ENCODE assay signal across 8 cellular contexts in genomic region chr15:39312984-39313383, GRCh38.
DNase-seq lines count a peak whose midpoint lies in the region; ATAC-seq and TF ChIP-seq lines count a peak whose summit lies in the region.

No MANE protein-coding gene starts in this region.

- H3K27me3 ChIP-seq in heart right ventricle (no peaks in the 10 kb centered on the region), right atrium auricular region (no peaks in the 10 kb centered on the region), MG63 (no peaks in the 10 kb centered on the region)

- H3K4me1 ChIP-seq in heart right ventricle = peaks cover 0 to 13% (median 0%) of the 10 kb centered on the region in 9 donors
- H3K4me1 ChIP-seq in right atrium auricular region = no peaks in the 10 kb centered on the region

- H3K36me3 ChIP-seq in heart right ventricle (no peaks in the 10 kb centered on the region), right atrium auricular region (no peaks in the 10 kb centered on the region), MG63 (no peaks in the 10 kb centered on the region)

- DNase-seq in heart right ventricle (peak in 1 of 2 donors; percentile 16), right atrium auricular region (ENCODE audit: low spot score) (no peak), Kasumi-1 (lab: John Stamatoyannopoulos, UW) (peak; percentile 38 to 41), dermis blood vessel endothelial cell (peak; percentile 60), NCI-H187 (lab: John Stamatoyannopoulos, UW) (no peak), nucleus accumbens (lab: John Stamatoyannopoulos, UW) (no peak), MG63 (no peak)
- no peak for DNase-seq in activated T-cell treated with anti-CD3 and anti-CD28 coated beads, Interleukin-2, amount 50 U/mL, for 48 hours

- 74 to 76% methylated on average over 3 of the region's 3 CpGs for WGBS in heart right ventricle, 2 donors

- H3K4me3 ChIP-seq in heart right ventricle = no peak overlapping the region
- H3K4me3 ChIP-seq in right atrium auricular region = no peak overlapping the region
- no peak overlapping the region for H3K4me3 ChIP-seq in MG63

- peak in 6 of 8 donors; percentile 49 to 84 (median 76) for ATAC-seq in heart right ventricle

- H3K27ac ChIP-seq in heart right ventricle (peak overlapping the region in 1 of 10 donors; percentile 48), right atrium auricular region (no peak overlapping the region)

- no peaks in the 10 kb centered on the region for H3K9me3 ChIP-seq in heart right ventricle
- no peaks in the 10 kb centered on the region for H3K9me3 ChIP-seq in right atrium auricular region
- H3K9me3 ChIP-seq in MG63 = no peaks in the 10 kb centered on the region

- intact Hi-C loops in heart right ventricle (cut with DNase I) = loop anchor here in 7 of 10 donors (5.0 to 10.0 kb wide), 4 partner anchors 262 to 272 kb away; partner anchors contain the start of gene THBS1 (in 4 of the 7)

- peak in 7 of 9 donors; percentile 30 to 59 (median 47) for TF ChIP-seq CTCF in heart right ventricle (IDR thresholded peaks at IDR 0.05)
- peak in 1 of 2 donors; percentile 44 for TF ChIP-seq CTCF in right atrium auricular region (IDR thresholded peaks at IDR 0.05)

Comparison
In these comparisons a context has a peak if more than half of its experiments do, and no peak if none do; other contexts are left out.
1. DNase-seq: peak in Kasumi-1 (2 of 2) and dermis blood vessel endothelial cell (single experiment); none in right atrium auricular region (single experiment), NCI-H187 (0 of 2), activated T-cell treated with anti-CD3 and anti-CD28 coated beads, Interleukin-2, amount 50 U/mL, for 48 hours (0 of 2), nucleus accumbens (0 of 56) and MG63 (single experiment).